In the genomic region with DNA sequence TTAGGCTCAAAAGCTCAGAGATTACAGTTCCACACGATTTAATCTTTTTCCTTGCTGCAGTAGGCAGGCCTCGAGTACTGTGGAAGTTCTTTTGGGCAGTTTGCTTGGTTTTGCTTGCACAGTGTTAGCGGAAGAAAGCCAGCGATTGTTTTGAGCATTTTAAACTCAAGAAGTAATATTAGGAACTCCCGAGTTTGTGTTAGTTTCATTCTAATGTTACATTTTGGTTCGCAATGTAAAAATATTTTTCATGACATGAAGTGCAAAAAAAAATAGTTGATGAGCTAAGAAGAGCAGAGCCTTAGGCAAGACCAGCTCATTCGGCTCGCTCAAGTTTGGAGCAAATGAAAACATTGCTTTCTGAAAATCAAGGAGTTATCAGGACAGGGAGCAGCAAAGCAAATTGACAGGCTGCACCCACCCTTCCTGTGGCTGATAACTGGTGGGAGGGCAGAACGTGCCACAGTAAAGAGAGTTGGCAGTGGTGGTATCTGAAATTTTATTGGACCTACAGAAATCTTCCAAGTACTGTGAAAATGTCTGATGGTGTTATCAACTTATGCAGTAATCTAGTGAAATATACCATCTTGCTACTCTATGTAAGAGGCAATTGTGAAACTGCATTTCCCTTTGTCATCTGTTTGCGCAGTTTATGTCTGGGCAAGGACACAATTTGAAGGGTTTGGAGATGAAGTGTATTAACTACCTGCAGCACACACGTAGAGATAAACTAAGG, we compare ENCODE assay signal across 8 cellular contexts.
A peak's percentile ranks its signal among the peaks of the same experiment; 100 is the strongest.
DNase-seq lines count a peak whose midpoint lies in the region; ATAC-seq and TF ChIP-seq lines count a peak whose summit lies in the region.

No MANE protein-coding gene starts in this region.

- TF ChIP-seq CTCF in cardiac fibroblast (IDR thresholded peaks at IDR 0.05; ENCODE audit: low read depth, low read length): no peak

- no peaks in the 10 kb centered on the region for H3K27me3 ChIP-seq in mucosa of stomach (ENCODE audit: control insufficient read depth, insufficient read depth, low read length)

- DNase-seq in CD1c-positive myeloid dendritic cell (ENCODE audit: extremely low spot score) (peak; percentile 42), Kasumi-1 (lab: John Stamatoyannopoulos, UW) (peak; percentile 23 to 27), cardiac fibroblast (ENCODE audit: low read depth in 2 of 2) (peak; percentile 44 to 48), NCI-H82 (lab: John Stamatoyannopoulos, UW) (no peak)
- DNase-seq in activated CD4-positive, CD25-positive, alpha-beta regulatory T cell treated with anti-CD3 and anti-CD28 coated beads, Interleukin-2, amount 50 U/mL, for 72 hours: no peak

- H3K9ac ChIP-seq in mucosa of stomach (ENCODE audit: low read length): peak overlapping the region; percentile 81

- H3K4me1 ChIP-seq in mucosa of stomach (ENCODE audit: control insufficient read depth, insufficient read depth, low read length): peaks cover 28% of the 10 kb centered on the region

- peak overlapping the region; percentile 80 to 84 for H3K4me3 ChIP-seq in cardiac fibroblast (replicated peaks in 1 of 2; ENCODE audit: low read depth in 2 of 2, low read length in 2 of 2)
- H3K4me3 ChIP-seq in mucosa of stomach (ENCODE audit: low read length): peak overlapping the region; percentile 76

- no peak for ATAC-seq in GM18517 (IDR thresholded peaks at IDR 0.05; ENCODE audit: unreplicated experiment)
- ATAC-seq in HG03095 (IDR thresholded peaks at IDR 0.05; ENCODE audit: unreplicated experiment): no peak

- no peaks in the 10 kb centered on the region for H3K9me3 ChIP-seq in mucosa of stomach (ENCODE audit: control insufficient read depth, low read length)

- H3K36me3 ChIP-seq in mucosa of stomach (ENCODE audit: control insufficient read depth, insufficient read depth, low read length): no peaks in the 10 kb centered on the region

Comparison
In these comparisons a context has a peak if more than half of its experiments do, and no peak if none do; other contexts are left out.
1. DNase-seq: peak in CD1c-positive myeloid dendritic cell (single experiment), Kasumi-1 (2 of 2) and cardiac fibroblast (2 of 2); none in activated CD4-positive, CD25-positive, alpha-beta regulatory T cell treated with anti-CD3 and anti-CD28 coated beads, Interleukin-2, amount 50 U/mL, for 72 hours (single experiment) and NCI-H82 (single experiment).